In genomic region chrX:21905209-21905735, GRCh38 we compare ENCODE assay signal across 21 cellular contexts. TPM values are rescaled to one million over a fixed set of nuclear protein-coding genes. Genes with fewer than 3 reads are reported as not detected.
A peak's percentile ranks its signal among the peaks of the same experiment; 100 is the strongest.
DNase-seq lines count a peak whose midpoint lies in the region; ATAC-seq lines count a peak whose summit lies in the region.
"Had no signal": no experiment of that assay in that cellular context is flagged by ENCODE, and none has a peak within 500 bp of the region (broad histone marks: within the 10 kb centered on the region; RNA-seq: fewer than 3 reads in every experiment).

No MANE protein-coding gene starts in this region.

- CTCF ChIA-PET in CD8-positive, alpha-beta memory T cell (lab: Charles Lee) = no interaction called here

- H3K27ac ChIP-seq in CD8-positive, alpha-beta memory T cell (ENCODE audit: low read depth, low read length) = no peak overlapping the region
- H3K27ac ChIP-seq: dorsolateral prefrontal cortex, esophagus squamous epithelium, SJSA1, uterus had no signal

- no peak overlapping the region for H3K27ac Mint-ChIP-seq in CD8-positive, alpha-beta memory T cell
- no peak overlapping the region for H3K27ac Mint-ChIP-seq in stimulated activated naive CD8-positive, alpha-beta T cell treated with anti-CD3 and anti-CD28 coated beads, Interleukin-15, amount 100 ng/mL, for 72 hours
- H3K27ac Mint-ChIP-seq: CD4-positive, alpha-beta memory T cell; HFFc6; T-helper 2 cell treated with Interferon-gamma antibody and Interleukin-4, amounts not matched to agents 5 μg/mL and 100 μg/mL, for 36 hours had no signal

- H3K4me3 Mint-ChIP-seq in CD8-positive, alpha-beta memory T cell = no peak overlapping the region
- no peak overlapping the region for H3K4me3 Mint-ChIP-seq in stimulated activated naive CD8-positive, alpha-beta T cell treated with anti-CD3 and anti-CD28 coated beads, Interleukin-15, amount 100 ng/mL, for 72 hours
- H3K4me3 Mint-ChIP-seq: CD4-positive, alpha-beta memory T cell; HFFc6; T-helper 2 cell treated with Interferon-gamma antibody and Interleukin-4, amounts not matched to agents 5 μg/mL and 100 μg/mL, for 36 hours had no signal

- no peaks in the 10 kb centered on the region for H3K36me3 ChIP-seq in iPS-15b (ENCODE audit: control insufficient read depth, insufficient read depth, low read length)
- no peaks in the 10 kb centered on the region for H3K36me3 ChIP-seq in CD8-positive, alpha-beta memory T cell (ENCODE audit: insufficient read depth, low read length)
- H3K36me3 ChIP-seq: cardiac muscle cell, esophagus squamous epithelium, SJSA1, uterus had no signal

- H3K4me1 ChIP-seq in iPS-15b (ENCODE audit: control insufficient read depth, insufficient read depth, low read length) = peaks cover 19% of the 10 kb centered on the region
- H3K4me1 ChIP-seq in CD8-positive, alpha-beta memory T cell (ENCODE audit: insufficient read depth, low read length) = no peaks in the 10 kb centered on the region
- H3K4me1 ChIP-seq: SJSA1, uterus had no signal

- H3K27me3 ChIP-seq in iPS-15b (ENCODE audit: control insufficient read depth, insufficient read depth, low read length) = no peaks in the 10 kb centered on the region
- H3K27me3 ChIP-seq in CD8-positive, alpha-beta memory T cell (ENCODE audit: insufficient read depth, low read length, poor library complexity, severe bottlenecking) = no peaks in the 10 kb centered on the region
- H3K27me3 ChIP-seq: cardiac muscle cell, esophagus squamous epithelium, SJSA1, uterus had no signal

- no peak overlapping the region for H3K9ac ChIP-seq in iPS-15b (ENCODE audit: low read depth, low read length)

- peaks cover 2 to 10% (median 8%) of the 10 kb centered on the region in 3 donors for H3K36me3 Mint-ChIP-seq in CD8-positive, alpha-beta memory T cell

- no peaks in the 10 kb centered on the region for H3K4me1 Mint-ChIP-seq in CD8-positive, alpha-beta memory T cell
- H3K4me1 Mint-ChIP-seq in stimulated activated naive CD8-positive, alpha-beta T cell treated with anti-CD3 and anti-CD28 coated beads, Interleukin-15, amount 100 ng/mL, for 72 hours = no peaks in the 10 kb centered on the region
- H3K4me1 Mint-ChIP-seq: CD4-positive, alpha-beta memory T cell had no signal

- no peak for ATAC-seq in HG02852 (IDR thresholded peaks at IDR 0.05; ENCODE audit: unreplicated experiment)
- no peak for ATAC-seq in stimulated activated naive CD8-positive, alpha-beta T cell treated with anti-CD3 and anti-CD28 coated beads, Interleukin-15, amount 100 ng/mL, for 72 hours

- no peaks in the 10 kb centered on the region for H3K9me3 ChIP-seq in iPS-15b (ENCODE audit: control insufficient read depth, insufficient read depth, low read length)
- H3K9me3 ChIP-seq in CD8-positive, alpha-beta memory T cell (ENCODE audit: low read length) = no peaks in the 10 kb centered on the region
- H3K9me3 ChIP-seq: esophagus squamous epithelium, SJSA1, uterus had no signal

- peak overlapping the region; percentile 11 for H3K4me3 ChIP-seq in iPS-15b (ENCODE audit: low read depth, low read length)
- H3K4me3 ChIP-seq in CD8-positive, alpha-beta memory T cell (ENCODE audit: low read length) = no peak overlapping the region
- H3K4me3 ChIP-seq: cardiac muscle cell, dorsolateral prefrontal cortex, esophagus squamous epithelium, SJSA1, uterus had no signal

- DNase-seq in NCI-H2196 (lab: John Stamatoyannopoulos, UW; ENCODE audit: unreplicated experiment) (peak; percentile 26), NCI-H2196 treated with DMSO at 0.1 percent for 48 hours (lab: John Stamatoyannopoulos, UW; ENCODE audit: unreplicated experiment) (no peak), NCI-H748 (lab: John Stamatoyannopoulos, UW; ENCODE audit: unreplicated experiment) (peak; percentile 80), putamen (ENCODE audit: low spot score) (peak; percentile 2)
- no peak for DNase-seq in CD8-positive, alpha-beta memory T cell
- DNase-seq in stimulated activated naive CD8-positive, alpha-beta T cell treated with anti-CD3 and anti-CD28 coated beads, Interleukin-15, amount 100 ng/mL, for 72 hours = no peak
- DNase-seq: activated CD4-positive, alpha-beta T cell treated with anti-CD3 and anti-CD28 coated beads for 1 hour; activated effector memory CD4-positive, alpha-beta T cell treated with Interleukin-2 at 50 U/mL for 16 hours; CD4-positive, alpha-beta memory T cell; dorsolateral prefrontal cortex; esophagus squamous epithelium; glutamatergic neuron; HFFc6; NCI-H510A; stimulated activated CD4-positive, alpha-beta T cell treated with anti-CD3 and anti-CD28 coated beads, Interleukin-2, amount 100 ng/mL, for 24 hours; uterus had no signal

- H3K9me3 Mint-ChIP-seq in CD8-positive, alpha-beta memory T cell = no peaks in the 10 kb centered on the region
- no peaks in the 10 kb centered on the region for H3K9me3 Mint-ChIP-seq in stimulated activated naive CD8-positive, alpha-beta T cell treated with anti-CD3 and anti-CD28 coated beads, Interleukin-15, amount 100 ng/mL, for 72 hours
- H3K9me3 Mint-ChIP-seq: CD4-positive, alpha-beta memory T cell; HFFc6; T-helper 2 cell treated with Interferon-gamma antibody and Interleukin-4, amounts not matched to agents 5 μg/mL and 100 μg/mL, for 36 hours had no signal

- peaks cover 0 to 3% of the 10 kb centered on the region in 2 donors for H3K27me3 Mint-ChIP-seq in CD8-positive, alpha-beta memory T cell
- H3K27me3 Mint-ChIP-seq in stimulated activated naive CD8-positive, alpha-beta T cell treated with anti-CD3 and anti-CD28 coated beads, Interleukin-15, amount 100 ng/mL, for 72 hours = no peaks in the 10 kb centered on the region
- H3K27me3 Mint-ChIP-seq: CD4-positive, alpha-beta memory T cell had no signal

- POLR2A ChIA-PET in CD8-positive, alpha-beta memory T cell (lab: Charles Lee) = no interaction called here

RNA-seq across cellular contexts. Expression of gene SMS, which starts 35.2 kb away (rescaled TPM):
- total RNA-seq in CD8-positive, alpha-beta memory T cell = 100 to 1,000 TPM; 131 to 134 TPM
- 69.3 TPM for polyA plus RNA-seq in CD8-positive, alpha-beta memory T cell

RNA-seq across cellular contexts. Expression of gene YY2, which starts 49.5 kb away (rescaled TPM):
- total RNA-seq in CD8-positive, alpha-beta memory T cell = 1 to 10 TPM; 1.8 to 2.0 TPM
- 0.59 TPM for polyA plus RNA-seq in CD8-positive, alpha-beta memory T cell

Comparison
In these comparisons a context has a peak if more than half of its experiments do, and no peak if none do; other contexts are left out.
1. DNase-seq: peak in NCI-H2196 (single experiment), NCI-H748 (single experiment) and putamen (single experiment); none in NCI-H2196 treated with DMSO at 0.1 percent for 48 hours (single experiment), CD8-positive, alpha-beta memory T cell (0 of 5) and stimulated activated naive CD8-positive, alpha-beta T cell treated with anti-CD3 and anti-CD28 coated beads, Interleukin-15, amount 100 ng/mL, for 72 hours (0 of 2).